Comparison of ENCODE assay signal across 9 cellular contexts in genomic region chr4:119113033-119113655, GRCh38. TPM values are rescaled to one million over a fixed set of nuclear protein-coding genes. Genes with fewer than 3 reads are reported as not detected.
DNase-seq lines count a peak whose midpoint lies in the region; ATAC-seq and TF ChIP-seq lines count a peak whose summit lies in the region.
"Had no signal": no experiment of that assay in that cellular context is flagged by ENCODE, and none has a peak within 500 bp of the region (broad histone marks: within the 10 kb centered on the region; RNA-seq: fewer than 3 reads in every experiment).

No MANE protein-coding gene starts in this region.

- no TSS peak for BruUV-seq in HCT116 (replicated peaks; lab: Mats Ljungman, UMichigan)

- no peak overlapping the region for H3K4me3 ChIP-seq in HCT116 (replicated peaks in 1 of 2; ENCODE audit: low read depth in 1 of 2, low read length in 2 of 2)

- TF ChIP-seq POLR2A in HCT116 (IDR thresholded peaks at IDR 0.05; ENCODE audit: borderline replicate concordance, extremely low read depth, insufficient read depth, insufficient read length): no peak

- DNase-seq in HCT116 (ENCODE audit: low read depth, low spot score): peak; percentile 26
- peak; percentile 96 for DNase-seq in SKM-1 treated with dmso at 0.1 percent for 144 hours (lab: John Stamatoyannopoulos, UW; ENCODE audit: unreplicated experiment)
- peak; percentile 78 for DNase-seq in foreskin melanocyte
- peak; percentile 91 for DNase-seq in stromal cell of bone marrow (ENCODE audit: low read depth)
- DNase-seq in stimulated activated CD4-positive, alpha-beta T cell treated with anti-CD3 and anti-CD28 coated beads, Interleukin-2, amount 100 ng/mL, for 24 hours: no peak
- DNase-seq in amygdala (lab: John Stamatoyannopoulos, UW): no peak
- no peak for DNase-seq in NCI-H1048 (lab: John Stamatoyannopoulos, UW)
- DNase-seq: activated CD8-positive, alpha-beta T cell treated with anti-CD3 and anti-CD28 coated beads, Interleukin-2, amount 10 ng/mL, durations not matched to agents 7 days and 5 days had no signal

- H3K27ac ChIP-seq in HCT116 (ENCODE audit: low read depth, low read length): no peak overlapping the region

- no peaks in the 10 kb centered on the region for H3K36me3 ChIP-seq in HCT116 (ENCODE audit: control insufficient read depth in 1 of 2, insufficient read depth in 2 of 2, low read length in 2 of 2)

- H3K27me3 ChIP-seq in HCT116 (ENCODE audit: insufficient read depth, low read length): no peaks in the 10 kb centered on the region

- H3K4me1 ChIP-seq in HCT116 (ENCODE audit: control insufficient read depth in 1 of 2, insufficient read depth in 2 of 2, low read length in 2 of 2): peaks cover 3 to 10% of the 10 kb centered on the region in 2 experiments; a peak in 3 of 4 replicates

- H3K9ac ChIP-seq in HCT116 (ENCODE audit: low read length): no peak overlapping the region

- TF ChIP-seq CTCF in HCT116 (IDR thresholded peaks at IDR 0.05 in 2 of 3, conservative IDR thresholded peaks at IDR 0.05 in 1 of 3; ENCODE audit: borderline replicate concordance in 1 of 3, insufficient read depth in 1 of 3, low read depth in 2 of 3, low read length in 2 of 3): no peak

- peak overlapping the region; percentile 35 for H3K4me2 ChIP-seq in HCT116 (ENCODE audit: low read length)

- no peaks in the 10 kb centered on the region for H3K9me3 ChIP-seq in HCT116 (ENCODE audit: control insufficient read depth in 1 of 2, insufficient read depth in 1 of 2, low read depth in 1 of 2, low read length in 2 of 2)

- POLR2A ChIA-PET in HCT116 (lab: Charles Lee): interaction anchor here (0.6 to 1.1 kb wide), 2 partner anchors 10 to 96 kb away, joined by 3 to 4 read pairs; no protein-coding TSS in a partner anchor

- TF ChIP-seq RAD21 in HCT116 (IDR thresholded peaks at IDR 0.05; ENCODE audit: low read depth): 0 out of 2 replicates have a peak, but pooled peaks have one; percentile 3

- no peaks in the 10 kb centered on the region for H3K79me2 ChIP-seq in HCT116 (ENCODE audit: insufficient read depth, low read length)

- H4K20me1 ChIP-seq in HCT116 (ENCODE audit: insufficient read depth): no peaks in the 10 kb centered on the region

- peak overlapping the region; percentile 95 for H2AFZ ChIP-seq in HCT116 (ENCODE audit: low read depth, low read length, poor library complexity, severe bottlenecking)

- CTCF ChIA-PET in HCT116 (lab: Charles Lee): no interaction called here

- intact Hi-C loops in HCT116 (cut with micrococcal nuclease): no loop called here

- RAD21 ChIA-PET in HCT116 (lab: Charles Lee; ENCODE audit: low non-redundant PET in 1 of 2, low total read pairs in 2 of 2, uncharacterized antibody in 2 of 2, unreplicated experiment in 2 of 2): no interaction called here

- ATAC-seq in HCT116: peak; percentile 57
- no peak for ATAC-seq in GM19035 (IDR thresholded peaks at IDR 0.05; ENCODE audit: unreplicated experiment)
- ATAC-seq: activated CD8-positive, alpha-beta T cell treated with anti-CD3 and anti-CD28 coated beads, Interleukin-2, amount 10 ng/mL, durations not matched to agents 7 days and 5 days had no signal

- H3K9me2 ChIP-seq in HCT116 (ENCODE audit: insufficient read depth): no peaks in the 10 kb centered on the region; the same call in 1 of the 2 replicates

TF ChIP-seq in HCT116, 20 proteins besides CTCF, POLR2A, EP300 and RAD21:
- TF ChIP-seq SRF (IDR thresholded peaks at IDR 0.05; ENCODE audit: low read depth) (peak; percentile 45), CBX3 (IDR thresholded peaks at IDR 0.05; ENCODE audit: low read depth) (peak; percentile 63; the same call in 1 of the 2 replicates), EZH2 (IDR thresholded peaks at IDR 0.05) (no peak), YY1 (IDR thresholded peaks at IDR 0.05; ENCODE audit: extremely low read depth, insufficient replicate concordance, low read depth, low read length) (no peak), JUND (IDR thresholded peaks at IDR 0.05) (peak; percentile 61), TCF7L2 (IDR thresholded peaks at IDR 0.05; ENCODE audit: borderline replicate concordance, extremely low read depth, insufficient read depth, insufficient read length) (no peak), SP1 (IDR thresholded peaks at IDR 0.05; ENCODE audit: low read depth) (peak; percentile 51), FOSL1 (IDR thresholded peaks at IDR 0.05; ENCODE audit: low read depth) (peak; percentile 76), SIN3A (IDR thresholded peaks at IDR 0.05; ENCODE audit: low read depth) (no peak), EGR1 (IDR thresholded peaks at IDR 0.05; ENCODE audit: low read depth) (no peak; the same call in 1 of the 2 replicates), ZNF274 (IDR thresholded peaks at IDR 0.05; ENCODE audit: low read depth, low read length) (no peak), POLR2AphosphoS5 (IDR thresholded peaks at IDR 0.05; ENCODE audit: low read depth, low read length) (no peak), ZFX (IDR thresholded peaks at IDR 0.05) (no peak), CEBPB (IDR thresholded peaks at IDR 0.05; ENCODE audit: low read depth) (peak; percentile 89), ATF3 (IDR thresholded peaks at IDR 0.05) (peak; percentile 63), ELF1 (IDR thresholded peaks at IDR 0.05; ENCODE audit: borderline replicate concordance, low read depth) (peak; percentile 30; the same call in 1 of the 2 replicates)
- TF ChIP-seq, protein P1, sequence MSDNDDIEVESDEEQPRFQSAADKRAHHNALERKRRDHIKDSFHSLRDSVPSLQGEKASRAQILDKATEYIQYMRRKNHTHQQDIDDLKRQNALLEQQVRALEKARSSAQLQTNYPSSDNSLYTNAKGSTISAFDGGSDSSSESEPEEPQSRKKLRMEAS (IDR thresholded peaks at IDR 0.05): peak; percentile 37; the same call in 1 of the 2 replicates
- TF ChIP-seq, protein P2, sequence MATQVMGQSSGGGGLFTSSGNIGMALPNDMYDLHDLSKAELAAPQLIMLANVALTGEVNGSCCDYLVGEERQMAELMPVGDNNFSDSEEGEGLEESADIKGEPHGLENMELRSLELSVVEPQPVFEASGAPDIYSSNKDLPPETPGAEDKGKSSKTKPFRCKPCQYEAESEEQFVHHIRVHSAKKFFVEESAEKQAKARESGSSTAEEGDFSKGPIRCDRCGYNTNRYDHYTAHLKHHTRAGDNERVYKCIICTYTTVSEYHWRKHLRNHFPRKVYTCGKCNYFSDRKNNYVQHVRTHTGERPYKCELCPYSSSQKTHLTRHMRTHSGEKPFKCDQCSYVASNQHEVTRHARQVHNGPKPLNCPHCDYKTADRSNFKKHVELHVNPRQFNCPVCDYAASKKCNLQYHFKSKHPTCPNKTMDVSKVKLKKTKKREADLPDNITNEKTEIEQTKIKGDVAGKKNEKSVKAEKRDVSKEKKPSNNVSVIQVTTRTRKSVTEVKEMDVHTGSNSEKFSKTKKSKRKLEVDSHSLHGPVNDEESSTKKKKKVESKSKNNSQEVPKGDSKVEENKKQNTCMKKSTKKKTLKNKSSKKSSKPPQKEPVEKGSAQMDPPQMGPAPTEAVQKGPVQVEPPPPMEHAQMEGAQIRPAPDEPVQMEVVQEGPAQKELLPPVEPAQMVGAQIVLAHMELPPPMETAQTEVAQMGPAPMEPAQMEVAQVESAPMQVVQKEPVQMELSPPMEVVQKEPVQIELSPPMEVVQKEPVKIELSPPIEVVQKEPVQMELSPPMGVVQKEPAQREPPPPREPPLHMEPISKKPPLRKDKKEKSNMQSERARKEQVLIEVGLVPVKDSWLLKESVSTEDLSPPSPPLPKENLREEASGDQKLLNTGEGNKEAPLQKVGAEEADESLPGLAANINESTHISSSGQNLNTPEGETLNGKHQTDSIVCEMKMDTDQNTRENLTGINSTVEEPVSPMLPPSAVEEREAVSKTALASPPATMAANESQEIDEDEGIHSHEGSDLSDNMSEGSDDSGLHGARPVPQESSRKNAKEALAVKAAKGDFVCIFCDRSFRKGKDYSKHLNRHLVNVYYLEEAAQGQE (IDR thresholded peaks at IDR 0.05; ENCODE audit: low read depth): no peak

RNA-seq across cellular contexts. Expression of gene MYOZ2, which starts 22.5 kb away (rescaled TPM):
- not detected for total RNA-seq in HCT116 (2021; ENCODE audit: unreplicated experiment)
- not detected in 2 replicates for polyA plus RNA-seq in HCT116 (2012)
- total RNA-seq: activated CD8-positive, alpha-beta T cell treated with anti-CD3 and anti-CD28 coated beads, Interleukin-2, amount 10 ng/mL, durations not matched to agents 7 days and 5 days had no signal

Comparison
In these comparisons a context has a peak if more than half of its experiments do, and no peak if none do; other contexts are left out.
1. DNase-seq: peak in HCT116 (single experiment), SKM-1 treated with dmso at 0.1 percent for 144 hours (single experiment), foreskin melanocyte (single experiment) and stromal cell of bone marrow (single experiment); none in stimulated activated CD4-positive, alpha-beta T cell treated with anti-CD3 and anti-CD28 coated beads, Interleukin-2, amount 100 ng/mL, for 24 hours (0 of 2), amygdala (0 of 56) and NCI-H1048 (single experiment).